11 cellular contexts compared by ENCODE assay signal in the genomic region with DNA sequence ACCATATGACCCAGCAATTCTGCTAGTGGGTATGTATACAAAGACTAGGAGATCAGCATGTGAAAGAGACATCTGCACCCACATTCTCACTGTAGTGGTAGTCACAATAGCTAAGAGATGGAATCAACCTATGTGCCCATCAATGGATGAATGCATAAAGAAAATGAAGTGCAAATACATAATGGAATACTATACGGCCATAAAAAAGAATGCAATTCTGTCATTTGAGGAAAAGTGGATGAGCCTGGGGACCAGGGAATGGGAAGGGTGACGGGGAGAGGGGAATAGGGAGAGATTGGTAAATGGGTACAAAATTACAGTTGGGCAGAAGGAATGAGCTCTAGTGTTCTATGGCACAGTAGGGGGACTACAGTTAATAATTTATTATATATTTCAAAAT. TPM values are rescaled to one million over a fixed set of nuclear protein-coding genes. Genes with fewer than 3 reads are reported as not detected.
"Had no signal": no experiment of that assay in that cellular context is flagged by ENCODE, and none has a peak within 500 bp of the region (broad histone marks: within the 10 kb centered on the region; RNA-seq: fewer than 3 reads in every experiment).

No MANE protein-coding gene starts in this region.

- H3K27ac ChIP-seq: GM23248, HL-60 had no signal

- ATAC-seq: HepG2 had no signal

- FAIRE-seq: H54, HepG2 had no signal

- DNase-seq: GM23248, GOT3, HCEC 1CT, HFFc6, Kasumi-1, KG1 had no signal

- H3K9ac ChIP-seq: GM23248 had no signal

- H3K4me3 ChIP-seq: GM23248 had no signal

- H2AFZ ChIP-seq: GM23248 had no signal

RNA-seq across cellular contexts. Expression of gene SMIM38, which starts 26.7 kb away (rescaled TPM):
- total RNA-seq: GM23248, HFFc6, HT1080 had no signal
- polyA plus RNA-seq: GM23248, IgD-negative memory B cell had no signal
